Comparison of ENCODE assay signal across 17 cellular contexts in the genomic region with DNA sequence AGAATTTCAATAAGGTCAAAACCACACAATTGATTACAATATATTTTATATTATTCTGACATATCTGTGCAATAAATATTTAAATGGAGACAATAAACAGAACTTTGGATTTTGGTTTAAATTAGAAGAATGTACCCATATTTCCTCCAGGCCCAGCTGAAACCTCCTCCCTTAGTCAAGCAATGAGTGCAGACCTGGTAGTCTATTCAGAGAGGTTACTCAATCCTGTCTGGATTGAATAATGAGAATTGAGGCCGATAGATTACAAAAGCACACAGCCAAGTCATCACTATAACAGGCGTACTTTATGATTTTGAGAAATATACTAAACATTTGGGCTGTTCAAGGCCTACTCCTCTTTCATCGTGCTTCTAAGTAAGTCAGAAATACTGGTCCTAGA.
DNase-seq lines count a peak whose midpoint lies in the region; FAIRE-seq and TF ChIP-seq lines count a peak whose summit lies in the region.
"Had no signal": no experiment of that assay in that cellular context is flagged by ENCODE, and none has a peak within 500 bp of the region (broad histone marks: within the 10 kb centered on the region; RNA-seq: fewer than 3 reads in every experiment).

No MANE protein-coding gene starts in this region.

- WGBS in esophagus muscularis mucosa = 88% methylated on average over 3 of the region's 3 CpGs

- TF ChIP-seq EP300 in esophagus muscularis mucosa (IDR thresholded peaks at IDR 0.05) = no peak

- TF ChIP-seq CTCF in bronchial epithelial cell (IDR thresholded peaks at IDR 0.05; ENCODE audit: insufficient read depth, low read length, severe bottlenecking) (no peak), esophagus muscularis mucosa (IDR thresholded peaks at IDR 0.05) (no peak), HFFc6 (IDR thresholded peaks at IDR 0.05) (no peak)

- no peaks in the 10 kb centered on the region for H3K36me3 Mint-ChIP-seq in HFFc6 (ENCODE audit: low read depth)
- H3K36me3 Mint-ChIP-seq: CD8-positive, alpha-beta T cell had no signal

- H3K4me3 Mint-ChIP-seq in HFFc6 = no peak overlapping the region
- H3K4me3 Mint-ChIP-seq: B cell; CD8-positive, alpha-beta T cell had no signal

- no peak for TF ChIP-seq POLR2A in esophagus muscularis mucosa (IDR thresholded peaks at IDR 0.05; ENCODE audit: low read depth)

- H3K36me3 ChIP-seq in bronchial epithelial cell (ENCODE audit: control insufficient read depth, insufficient read depth, low read length) (no peaks in the 10 kb centered on the region), esophagus muscularis mucosa (no peaks in the 10 kb centered on the region)
- H3K36me3 ChIP-seq: BLaER1 treated with 17β-estradiol and CSF1 and Interleukin-3, amounts not matched to agents 10 nM and 100 nM; HAP-1 had no signal

- no peak overlapping the region for H3K27ac Mint-ChIP-seq in HFFc6
- H3K27ac Mint-ChIP-seq: B cell; CD8-positive, alpha-beta T cell had no signal

- H3K27ac ChIP-seq in esophagus muscularis mucosa (replicated peaks in 1 of 4) = no peak overlapping the region
- H3K27ac ChIP-seq: BLaER1 treated with 17β-estradiol and CSF1 and Interleukin-3, amounts not matched to agents 10 nM and 100 nM; HL-60 had no signal

- intact Hi-C loops in esophagus muscularis mucosa (cut with DNase I) = no loop called here

- FAIRE-seq in bronchial epithelial cell (lab: Jason Lieb, UNC) = no peak
- FAIRE-seq: GM12878 had no signal

- H3K4me3 ChIP-seq in bronchial epithelial cell (ENCODE audit: low read depth, low read length) (no peak overlapping the region), esophagus muscularis mucosa (no peak overlapping the region)
- H3K4me3 ChIP-seq: BLaER1 treated with 17β-estradiol and CSF1 and Interleukin-3, amounts not matched to agents 10 nM and 100 nM; GM12878; HAP-1 had no signal

- no peaks in the 10 kb centered on the region; the same call in 1 of the 2 replicates for H3K27me3 Mint-ChIP-seq in HFFc6 (ENCODE audit: insufficient read depth)
- H3K27me3 Mint-ChIP-seq: B cell had no signal

- peaks cover 14% of the 10 kb centered on the region for H3K4me1 Mint-ChIP-seq in HFFc6 (ENCODE audit: low read depth)
- H3K4me1 Mint-ChIP-seq: B cell had no signal

- DNase-seq in GM03348 (ENCODE audit: low spot score) (peak; percentile 44), bronchial epithelial cell (ENCODE audit: low read depth) (peak; percentile 24), fibroblast of gingiva (ENCODE audit: low read depth) (peak; percentile 16), renal cortical epithelial cell (ENCODE audit: low read depth) (peak; percentile 7), esophagus muscularis mucosa (ENCODE audit: extremely low spot score) (no peak), HFFc6 (no peak)
- DNase-seq in activated CD4-positive, alpha-beta T cell treated with anti-CD3 and anti-CD28 coated beads, Interleukin-2, amount 50 U/mL, for 1 hour = no peak
- DNase-seq: 8988T; Calu3; CD8-positive, alpha-beta T cell; DMS79 treated with DMSO at 0.1 percent for 48 hours; GF-D8 had no signal

- no peaks in the 10 kb centered on the region for H3K27me3 ChIP-seq in bronchial epithelial cell (ENCODE audit: control insufficient read depth, insufficient read depth, low read length)
- H3K27me3 ChIP-seq in esophagus muscularis mucosa = no peaks in the 10 kb centered on the region
- H3K27me3 ChIP-seq: BLaER1 treated with 17β-estradiol and CSF1 and Interleukin-3, amounts not matched to agents 10 nM and 100 nM had no signal

- H3K4me1 ChIP-seq in esophagus muscularis mucosa = peaks cover 0 to under 1% (median 0%) of the 10 kb centered on the region in 4 donors

- peaks cover 5% of the 10 kb centered on the region; the same call in 1 of the 2 replicates for H3K9me3 Mint-ChIP-seq in HFFc6
- H3K9me3 Mint-ChIP-seq: CD8-positive, alpha-beta T cell had no signal

- H3K9me3 ChIP-seq in esophagus muscularis mucosa = no peaks in the 10 kb centered on the region
- H3K9me3 ChIP-seq: HAP-1 had no signal

Comparison
In these comparisons a context has a peak if more than half of its experiments do, and no peak if none do; other contexts are left out.
1. DNase-seq: peak in GM03348 (single experiment), bronchial epithelial cell (single experiment), fibroblast of gingiva (single experiment) and renal cortical epithelial cell (single experiment); none in activated CD4-positive, alpha-beta T cell treated with anti-CD3 and anti-CD28 coated beads, Interleukin-2, amount 50 U/mL, for 1 hour (single experiment), esophagus muscularis mucosa (single experiment) and HFFc6 (single experiment).